19 cellular contexts compared by ENCODE assay signal in the genomic region with DNA sequence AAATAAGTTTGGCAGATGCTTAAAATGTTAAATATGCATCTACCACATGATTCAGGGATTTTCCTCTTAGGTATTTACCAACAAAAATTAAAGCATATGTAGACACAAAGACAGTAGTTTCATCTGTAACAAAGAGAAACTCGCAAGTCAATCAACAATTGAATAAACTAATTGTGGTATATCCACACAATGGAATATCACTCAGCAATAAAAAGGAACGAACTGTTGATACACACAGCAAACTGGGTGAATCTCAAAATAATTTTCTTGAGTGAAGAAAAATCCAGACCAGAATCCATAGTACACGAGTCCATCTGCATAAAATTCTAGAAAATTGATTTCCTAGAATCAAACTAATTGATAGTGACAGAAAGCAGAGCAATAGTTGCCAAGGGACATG. TPM values are rescaled to one million over a fixed set of nuclear protein-coding genes. Genes with fewer than 3 reads are reported as not detected.
A peak's percentile ranks its signal among the peaks of the same experiment; 100 is the strongest.
DNase-seq lines count a peak whose midpoint lies in the region; ATAC-seq, FAIRE-seq and TF ChIP-seq lines count a peak whose summit lies in the region.
"Had no signal": no experiment of that assay in that cellular context is flagged by ENCODE, and none has a peak within 500 bp of the region (broad histone marks: within the 10 kb centered on the region; RNA-seq: fewer than 3 reads in every experiment).

No MANE protein-coding gene starts in this region.

- H3K27me3 Mint-ChIP-seq in CD4-positive, CD25-positive, alpha-beta regulatory T cell, result no peaks in the 10 kb centered on the region
- no peaks in the 10 kb centered on the region for H3K27me3 Mint-ChIP-seq in CD8-positive, alpha-beta T cell (ENCODE audit: low read depth)

- SMC1A ChIA-PET in GM12878 (lab: Charles Lee; ENCODE audit: uncharacterized antibody, unreplicated experiment), result interaction anchor here (1.4 to 3.5 kb wide), 2 partner anchors 11 to 46 kb away, joined by 5 to 17 read pairs; no protein-coding TSS in a partner anchor

- RAD21 ChIA-PET in HCT116 (lab: Charles Lee; ENCODE audit: low non-redundant PET in 1 of 2, low total read pairs in 2 of 2, uncharacterized antibody in 2 of 2, unreplicated experiment in 2 of 2) (no interaction called here), GM12878 (lab: Charles Lee; ENCODE audit: unreplicated experiment) (no interaction called here)

- in situ Hi-C loops in GM12878 (cut with MboI), result no loop called here

- H3K4me2 ChIP-seq in HCT116 (ENCODE audit: low read length), result peak overlapping the region; percentile 6
- H3K4me2 ChIP-seq in GM12878 (ENCODE audit: control insufficient read depth, insufficient read depth), result no peak overlapping the region
- H3K4me2 ChIP-seq: A549 had no signal

- peaks cover 3% of the 10 kb centered on the region for H3K36me3 Mint-ChIP-seq in CD4-positive, CD25-positive, alpha-beta regulatory T cell
- H3K36me3 Mint-ChIP-seq in CD8-positive, alpha-beta T cell, result peaks cover 4% of the 10 kb centered on the region

- no peak overlapping the region for H3K4me3 Mint-ChIP-seq in CD4-positive, CD25-positive, alpha-beta regulatory T cell
- H3K4me3 Mint-ChIP-seq in CD8-positive, alpha-beta T cell, result no peak overlapping the region
- H3K4me3 Mint-ChIP-seq: H9 had no signal

- no peak for ATAC-seq in CD4-positive, CD25-positive, alpha-beta regulatory T cell (ENCODE audit: low read depth in 2 of 2)
- no peak for ATAC-seq in CD8-positive, alpha-beta T cell
- no peak for ATAC-seq in HCT116
- ATAC-seq in GM12878, result no peak
- no peak for ATAC-seq in stimulated activated naive CD8-positive, alpha-beta T cell treated with anti-CD3 and anti-CD28 coated beads, Interleukin-15, Interleukin-2, amounts not matched to agents 100 U/mL and 50 U/mL, for 24 hours
- no peak for ATAC-seq in HG03196 (IDR thresholded peaks at IDR 0.05; ENCODE audit: unreplicated experiment)
- ATAC-seq: A549 had no signal

- intact Hi-C loops in CD8-positive, alpha-beta T cell (cut with DNase I, micrococcal nuclease), result loop anchor here (10.0 kb wide), 5 partner anchors 421 to 1219 kb away; a partner anchor contains a TSS
- intact Hi-C loops in HCT116 (cut with micrococcal nuclease), result no loop called here
- intact Hi-C loops in GM12878 (cut with micrococcal nuclease; ENCODE audit: unreplicated experiment), result loop anchor here (10.0 kb wide), 1 partner anchor 451 kb away; no protein-coding TSS in a partner anchor
- intact Hi-C loops in tibial artery (cut with DNase I; ENCODE audit: low total_unique reads), result no loop called here

- TF ChIP-seq EP300 in GM12878 (IDR thresholded peaks at IDR 0.05; ENCODE audit: borderline replicate concordance in 1 of 2, control insufficient read depth in 1 of 2, low read depth in 2 of 2, low read length in 2 of 2), result no peak

- H3K79me2 ChIP-seq in HCT116 (ENCODE audit: insufficient read depth, low read length) (peaks cover 100% of the 10 kb centered on the region), GM12878 (ENCODE audit: control insufficient read depth, insufficient read depth, low read length) (peaks cover 61% of the 10 kb centered on the region)

- no TSS peak for BruUV-seq in HCT116 (replicated peaks; lab: Mats Ljungman, UMichigan)
- no TSS peak for BruUV-seq in GM12878 (replicated peaks; lab: Mats Ljungman, UMichigan)

- H3K36me3 ChIP-seq in CD4-positive, CD25-positive, alpha-beta regulatory T cell (ENCODE audit: control insufficient read depth, insufficient read depth, low read length), result no peaks in the 10 kb centered on the region
- H3K36me3 ChIP-seq in CD8-positive, alpha-beta T cell (ENCODE audit: insufficient read depth, low read length), result no peaks in the 10 kb centered on the region
- H3K36me3 ChIP-seq in HCT116 (ENCODE audit: control insufficient read depth in 1 of 2, insufficient read depth in 2 of 2, low read length in 2 of 2) (0 out of 4 replicates have a peak, but pooled peaks cover 0 to 4% of the 10 kb centered on the region in 2 experiments), GM12878 (ENCODE audit: control insufficient read depth in 2 of 2, insufficient read depth in 2 of 2, low read length in 1 of 2) (no peaks in the 10 kb centered on the region), tibial artery (no peaks in the 10 kb centered on the region)

- WGBS in GM12878 (ENCODE audit: insufficient coverage, insufficient replicate concordance, low lambda C conversion rate, missing lambda C conversion rate), result 95% methylated on average over 3 of the region's 3 CpGs

- no peak for FAIRE-seq in GM12878 (lab: Jason Lieb, UNC)
- FAIRE-seq: A549, G401.6, GM19239, H1 had no signal

- H3K4me3 ChIP-seq in CD4-positive, CD25-positive, alpha-beta regulatory T cell (ENCODE audit: low read depth, low read length), result no peak overlapping the region
- no peak overlapping the region for H3K4me3 ChIP-seq in CD8-positive, alpha-beta T cell (ENCODE audit: low read depth, low read length)
- H3K4me3 ChIP-seq in HCT116 (replicated peaks in 1 of 2; ENCODE audit: low read depth in 1 of 2, low read length in 2 of 2) (no peak overlapping the region), GM12878 (no peak overlapping the region), tibial artery (no peak overlapping the region)
- H3K4me3 ChIP-seq: A549, GM23248 had no signal

- H3K9ac ChIP-seq in HCT116 (ENCODE audit: low read length), result no peak overlapping the region
- H3K9ac ChIP-seq in GM12878 (ENCODE audit: control insufficient read depth, insufficient read depth, low read length), result no peak overlapping the region
- H3K9ac ChIP-seq: GM23248 had no signal

- peak overlapping the region in 2 of 3 donors; percentile 15 to 56 for H3K27ac Mint-ChIP-seq in CD4-positive, CD25-positive, alpha-beta regulatory T cell
- peak overlapping the region; percentile 45 for H3K27ac Mint-ChIP-seq in CD8-positive, alpha-beta T cell
- H3K27ac Mint-ChIP-seq: H9 had no signal

- H3K9me3 ChIP-seq in CD4-positive, CD25-positive, alpha-beta regulatory T cell (ENCODE audit: control insufficient read depth in 2 of 2, low read length in 2 of 2), result no peaks in the 10 kb centered on the region
- H3K9me3 ChIP-seq in CD8-positive, alpha-beta T cell (ENCODE audit: low read length), result no peaks in the 10 kb centered on the region
- H3K9me3 ChIP-seq in HCT116 (ENCODE audit: control insufficient read depth in 1 of 2, insufficient read depth in 1 of 2, low read depth in 1 of 2, low read length in 2 of 2) (no peaks in the 10 kb centered on the region), GM12878 (replicated peaks; ENCODE audit: control insufficient read depth, insufficient read depth, low read length) (no peaks in the 10 kb centered on the region), tibial artery (no peaks in the 10 kb centered on the region)

- TF ChIP-seq RAD21 in HCT116 (IDR thresholded peaks at IDR 0.05; ENCODE audit: low read depth) (no peak), GM12878 (IDR thresholded peaks at IDR 0.05; ENCODE audit: insufficient read depth, low read depth, low read length) (no peak)

- no peak for TF ChIP-seq CTCF in CD8-positive, alpha-beta T cell (IDR thresholded peaks at IDR 0.05)
- TF ChIP-seq CTCF in HCT116 (IDR thresholded peaks at IDR 0.05 in 2 of 3, conservative IDR thresholded peaks at IDR 0.05 in 1 of 3; ENCODE audit: borderline replicate concordance in 1 of 3, insufficient read depth in 1 of 3, low read depth in 2 of 3, low read length in 2 of 3), result no peak
- TF ChIP-seq CTCF in GM12878 (IDR thresholded peaks at IDR 0.05 in 2 of 3, conservative IDR thresholded peaks at IDR 0.05 in 1 of 3; ENCODE audit: control insufficient read depth in 2 of 3, extremely low read depth in 1 of 3, insufficient read depth in 1 of 3, low read depth in 3 of 3, low read length in 3 of 3), result no peak
- no peak for TF ChIP-seq CTCF in tibial artery (IDR thresholded peaks at IDR 0.05)

- no peak overlapping the region for H3K27ac ChIP-seq in CD4-positive, CD25-positive, alpha-beta regulatory T cell (ENCODE audit: insufficient read depth, low read length, poor library complexity, severe bottlenecking)
- no peak overlapping the region for H3K27ac ChIP-seq in CD8-positive, alpha-beta T cell (ENCODE audit: low read depth, low read length)
- 0 out of 2 replicates have a peak overlapping the region, but pooled peaks have one; percentile 5 for H3K27ac ChIP-seq in HCT116 (ENCODE audit: low read depth, low read length)
- H3K27ac ChIP-seq in GM12878 (ENCODE audit: control insufficient read depth, insufficient read depth), result no peak overlapping the region
- no peak overlapping the region for H3K27ac ChIP-seq in tibial artery
- H3K27ac ChIP-seq: A549, GM23248 had no signal

- CTCF ChIA-PET in CD8-positive, alpha-beta T cell (lab: Charles Lee), result interaction anchor here (0.6 to 1.0 kb wide), 2 partner anchors 44 to 1924 kb away, joined by 3 to 5 read pairs; no protein-coding TSS in a partner anchor
- CTCF ChIA-PET in HCT116 (lab: Charles Lee), result no interaction called here
- CTCF ChIA-PET in GM12878 (lab: Yijun Ruan, JAX), result interaction anchor here (1.4 to 1.7 kb wide), 2 partner anchors 9 to 61 kb away, joined by 4 read pairs; no protein-coding TSS in a partner anchor

- H3K27me3 ChIP-seq in CD4-positive, CD25-positive, alpha-beta regulatory T cell (ENCODE audit: control insufficient read depth, insufficient read depth, low read length), result no peaks in the 10 kb centered on the region
- H3K27me3 ChIP-seq in CD8-positive, alpha-beta T cell (ENCODE audit: insufficient read depth, low read length), result no peaks in the 10 kb centered on the region
- no peaks in the 10 kb centered on the region for H3K27me3 ChIP-seq in HCT116 (ENCODE audit: insufficient read depth, low read length)
- no peaks in the 10 kb centered on the region for H3K27me3 ChIP-seq in GM12878 (replicated peaks in 1 of 2; ENCODE audit: control insufficient read depth in 2 of 2, insufficient read depth in 2 of 2, low read length in 1 of 2)
- H3K27me3 ChIP-seq in tibial artery, result no peaks in the 10 kb centered on the region

- TF ChIP-seq POLR2A in HCT116 (IDR thresholded peaks at IDR 0.05; ENCODE audit: borderline replicate concordance, extremely low read depth, insufficient read depth, insufficient read length), result no peak
- no peak for TF ChIP-seq POLR2A in GM12878 (IDR thresholded peaks at IDR 0.05; ENCODE audit: low read depth, low read length)

- POLR2A ChIA-PET in CD8-positive, alpha-beta T cell (lab: Charles Lee), result no interaction called here
- POLR2A ChIA-PET in HCT116 (lab: Charles Lee), result no interaction called here
- POLR2A ChIA-PET in GM12878 (lab: Charles Lee), result interaction anchor here (0.6 kb wide), 1 partner anchor 9 kb away, joined by 3 read pairs; no protein-coding TSS in a partner anchor

- no peaks in the 10 kb centered on the region for H3K9me2 ChIP-seq in HCT116 (ENCODE audit: insufficient read depth)

- H2AFZ ChIP-seq in HCT116 (ENCODE audit: low read depth, low read length, poor library complexity, severe bottlenecking), result no peak overlapping the region
- H2AFZ ChIP-seq in GM12878 (ENCODE audit: control insufficient read depth, low read depth, low read length), result no peak overlapping the region
- H2AFZ ChIP-seq: GM23248 had no signal

- peaks cover 5% of the 10 kb centered on the region; the same call in 1 of the 2 replicates for H4K20me1 ChIP-seq in HCT116 (ENCODE audit: insufficient read depth)
- no peaks in the 10 kb centered on the region for H4K20me1 ChIP-seq in GM12878 (ENCODE audit: control insufficient read depth, insufficient read depth)

- DNase-seq in CD4-positive, CD25-positive, alpha-beta regulatory T cell, result no peak
- no peak for DNase-seq in CD8-positive, alpha-beta T cell
- DNase-seq in HCT116 (ENCODE audit: low read depth, low spot score) (no peak), GM12878 (ENCODE audit: low read depth, low spot score) (no peak), tibial artery (no peak)
- no peak for DNase-seq in stimulated activated naive CD8-positive, alpha-beta T cell treated with anti-CD3 and anti-CD28 coated beads, Interleukin-15, Interleukin-2, amounts not matched to agents 100 U/mL and 50 U/mL, for 24 hours
- no peak for DNase-seq in activated CD4-positive, CD25-positive, alpha-beta regulatory T cell treated with anti-CD3 and anti-CD28 coated beads, Interleukin-2, amount 50 U/mL, for 72 hours
- DNase-seq: 8988T, C1 segment of cervical spinal cord, COR-L47, DMS153, DND-41, GM23248, H9 had no signal

- H3K9me3 Mint-ChIP-seq in CD4-positive, CD25-positive, alpha-beta regulatory T cell, result peaks cover 0 to 2% (median 0%) of the 10 kb centered on the region in 7 donors
- H3K9me3 Mint-ChIP-seq in CD8-positive, alpha-beta T cell, result no peaks in the 10 kb centered on the region

- H3K4me1 Mint-ChIP-seq in CD4-positive, CD25-positive, alpha-beta regulatory T cell, result peaks cover 34 to 85% (median 64%) of the 10 kb centered on the region in 4 donors
- H3K4me1 Mint-ChIP-seq in CD8-positive, alpha-beta T cell (ENCODE audit: low read depth), result peaks cover 67% of the 10 kb centered on the region

- H3K4me1 ChIP-seq in CD4-positive, CD25-positive, alpha-beta regulatory T cell (ENCODE audit: control insufficient read depth, insufficient read depth, low read length, poor library complexity, severe bottlenecking), result peaks cover 46% of the 10 kb centered on the region
- H3K4me1 ChIP-seq in CD8-positive, alpha-beta T cell (ENCODE audit: insufficient read depth, low read length), result peaks cover 43% of the 10 kb centered on the region
- H3K4me1 ChIP-seq in HCT116 (ENCODE audit: control insufficient read depth in 1 of 2, insufficient read depth in 2 of 2, low read length in 2 of 2), result peaks cover 52 to 74% of the 10 kb centered on the region in 2 experiments
- peaks cover 37% of the 10 kb centered on the region for H3K4me1 ChIP-seq in GM12878 (ENCODE audit: control insufficient read depth, insufficient read depth, low read length)
- H3K4me1 ChIP-seq in tibial artery, result peaks cover 0 to 33% (median 9%) of the 10 kb centered on the region in 4 donors

RNA-seq across cellular contexts. Expression of a gene that starts 5.2 kb away (rescaled TPM):
- 28.3 TPM for total RNA-seq in CD4-positive, CD25-positive, alpha-beta regulatory T cell
- polyA plus RNA-seq in CD4-positive, CD25-positive, alpha-beta regulatory T cell, result 10 to 100 TPM in 3 of 4 donors, 1 to 10 TPM in 1; 8.8 to 12.4 (median 11.7) TPM
- 10 to 100 TPM; 15.7 to 15.9 TPM for total RNA-seq in CD8-positive, alpha-beta T cell
- 80.3 TPM for total RNA-seq in HCT116 (2021; ENCODE audit: unreplicated experiment)
- polyA plus RNA-seq in HCT116 (2012), result 17.4 and 25.6 TPM in 2 replicates
- total RNA-seq in GM12878 (2013; cell fraction: nucleolus; rRNA removed), result 88.4 and 89.2 TPM in 2 replicates
- total RNA-seq in GM12878 (2014; rRNA removed), result 9.7 and 12.2 TPM in 2 replicates
- total RNA-seq in GM12878 (2014; rRNA removed; fragmentation: Illumina TruSeq; extraction: Trizol), result 12.9 and 13.5 TPM in 2 replicates
- 7.4 and 8.2 TPM in 2 replicates for total RNA-seq in GM12878 (2021)
- polyA plus RNA-seq in GM12878 (2011; ENCODE audit: low read depth), result 3.6 TPM
- 15.6 and 25.0 TPM in 2 replicates for polyA plus RNA-seq in GM12878 (2011; rRNA removed)
- 4.1 and 4.9 TPM in 2 replicates for polyA plus RNA-seq in GM12878 (2011; cell fraction: cytosol; rRNA removed)
- polyA plus RNA-seq in GM12878 (2011; cell fraction: nucleus; rRNA removed), result 17.7 and 21.0 TPM in 2 replicates
- 7.6 and 11.1 TPM in 2 replicates for polyA plus RNA-seq in GM12878 (2012)
- 9.4 and 12.2 TPM in 2 replicates for polyA plus RNA-seq in GM12878 (2014; fragmentation: Illumina TruSeq; extraction: Trizol)
- polyA plus RNA-seq in GM12878 (2014; fragmentation: Nextera tagmentation; extraction: Ambion mirVana), result 1 to 10 TPM; 5.4 to 7.7 TPM
- 5.6 and 7.4 TPM in 2 replicates for polyA plus RNA-seq in GM12878 (2014; rRNA removed)
- 10 to 100 TPM in 1 of 2 experiments, 1 to 10 TPM in 1; 6.0 to 10.6 TPM for polyA plus RNA-seq in GM12878 (2016; fragmentation: Nextera tagmentation; extraction: Ambion mirVana)
- polyA minus RNA-seq in GM12878 (2011; rRNA and poly(A)+ RNA removed), result 16.9 and 22.2 TPM in 2 replicates
- polyA minus RNA-seq in GM12878 (2011; cell fraction: cytosol; rRNA and poly(A)+ RNA removed), result 7.8 and 11.5 TPM in 2 replicates
- polyA minus RNA-seq in GM12878 (2011; cell fraction: nucleus; rRNA and poly(A)+ RNA removed), result 21.4 and 24.6 TPM in 2 replicates

Comparison
In these comparisons a context has a peak if more than half of its experiments do, and no peak if none do; other contexts are left out.
1. intact Hi-C loops: an anchor here in CD8-positive, alpha-beta T cell (10.0 kb wide) and GM12878 (10.0 kb wide); none called in HCT116 and tibial artery.